8 cellular contexts compared by ENCODE assay signal in the genomic region with DNA sequence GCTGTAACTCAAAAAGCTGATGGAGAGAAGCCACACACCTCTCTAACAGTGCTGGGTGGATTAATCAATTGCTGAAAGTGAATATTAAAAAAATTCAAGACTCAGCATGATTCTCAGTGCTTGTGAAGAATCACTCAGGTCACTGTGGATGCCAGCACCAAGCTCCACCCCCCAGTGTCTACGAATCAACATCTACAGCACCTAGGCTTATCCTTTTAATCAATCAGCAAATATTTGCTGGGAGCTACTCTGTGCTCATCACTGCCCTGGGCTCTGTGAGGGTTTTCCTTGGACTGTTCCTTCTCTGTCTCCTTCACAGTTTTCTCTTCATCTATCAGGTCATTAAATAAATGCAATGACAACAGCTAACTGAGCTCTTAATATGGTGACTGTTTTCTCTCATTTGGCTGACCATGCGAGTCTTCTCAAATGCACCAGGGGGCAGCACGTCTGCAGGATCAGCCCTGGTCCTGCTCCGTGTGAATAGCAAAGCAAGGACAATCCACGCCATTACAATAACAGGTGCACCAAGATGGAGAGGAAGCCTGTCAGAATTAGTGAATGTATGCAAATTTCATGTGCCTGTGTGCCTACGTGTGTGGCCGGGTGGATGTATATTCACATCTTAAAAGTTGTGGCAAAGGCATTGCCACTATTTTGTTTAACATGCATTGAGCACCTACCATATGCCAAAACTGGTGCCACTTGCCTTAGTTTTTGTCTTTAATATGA. TPM values are rescaled to one million over a fixed set of nuclear protein-coding genes. Genes with fewer than 3 reads are reported as not detected.
A peak's percentile ranks its signal among the peaks of the same experiment; 100 is the strongest.
DNase-seq lines count a peak whose midpoint lies in the region; ATAC-seq lines count a peak whose summit lies in the region.

No MANE protein-coding gene starts in this region.

- no peaks in the 10 kb centered on the region for H3K36me3 ChIP-seq in neuronal stem cell (replicated peaks in 1 of 2; ENCODE audit: control insufficient read depth in 2 of 2, insufficient read depth in 2 of 2, low read length in 2 of 2)

- no peak overlapping the region for H3K4me3 ChIP-seq in neuronal stem cell (ENCODE audit: low read length in 2 of 2)

- no peak overlapping the region for H2BK12ac ChIP-seq in neuronal stem cell (ENCODE audit: low read length)

- no peaks in the 10 kb centered on the region for H3K4me1 ChIP-seq in neuronal stem cell (ENCODE audit: control insufficient read depth in 2 of 2, insufficient read depth in 1 of 2, low read depth in 1 of 2, low read length in 2 of 2)

- peak; percentile 82 for ATAC-seq in HG03432 (IDR thresholded peaks at IDR 0.05; ENCODE audit: unreplicated experiment)

- WGBS in neuronal stem cell (ENCODE audit: extremely low coverage in 2 of 2, insufficient read length in 2 of 2, insufficient replicate concordance in 1 of 2), 2 donors, result no CpG with 5 or more reads among the region's 7 CpGs

- H2AK5ac ChIP-seq in neuronal stem cell (ENCODE audit: low read depth, low read length), result no peak overlapping the region

- H3K79me1 ChIP-seq in neuronal stem cell (ENCODE audit: low read depth, low read length), result no peaks in the 10 kb centered on the region

- H4K8ac ChIP-seq in neuronal stem cell (ENCODE audit: low read depth, low read length), result no peak overlapping the region

- no peak overlapping the region for H4K91ac ChIP-seq in neuronal stem cell (ENCODE audit: low read depth, low read length, poor library complexity)

- no peak overlapping the region for H3K27ac ChIP-seq in neuronal stem cell (replicated peaks; ENCODE audit: low read length)

- no peak overlapping the region for H3K18ac ChIP-seq in neuronal stem cell (ENCODE audit: low read length)

- H3K9ac ChIP-seq in neuronal stem cell (ENCODE audit: low read depth, low read length, poor library complexity), result no peak overlapping the region

- H3K4ac ChIP-seq in neuronal stem cell (ENCODE audit: low read length), result no peak overlapping the region

- peaks cover 3 to 10% of the 10 kb centered on the region in 2 donors for H3K9me3 ChIP-seq in neuronal stem cell (replicated peaks in 1 of 2; ENCODE audit: control insufficient read depth in 2 of 2, insufficient read depth in 1 of 2, low read depth in 1 of 2, low read length in 2 of 2)

- H2BK15ac ChIP-seq in neuronal stem cell (ENCODE audit: low read length), result no peak overlapping the region

- H3K4me2 ChIP-seq in neuronal stem cell (ENCODE audit: insufficient read depth, low read length, poor library complexity, severe bottlenecking), result no peak overlapping the region

- no peak overlapping the region for H2BK120ac ChIP-seq in neuronal stem cell (ENCODE audit: low read depth, low read length)

- DNase-seq in COR-L47 (lab: John Stamatoyannopoulos, UW), result peak; percentile 79
- DNase-seq in GM19240 (ENCODE audit: insufficient read length, low spot score), result peak; percentile 30
- DNase-seq in NCI-H446 (lab: John Stamatoyannopoulos, UW), result peak; percentile 32 to 65
- peak; percentile 24 for DNase-seq in activated CD4-positive, alpha-beta T cell treated with anti-CD3 and anti-CD28 coated beads, Interleukin-2, amount 50 U/mL, for 1 hour
- peak; percentile 48 for DNase-seq in fibroblast of peridontal ligament (ENCODE audit: extremely low read depth)
- peak; percentile 43 for DNase-seq in neuronal stem cell (ENCODE audit: low spot score)
- no peak for DNase-seq in 8988T

- H3K14ac ChIP-seq in neuronal stem cell (ENCODE audit: low read length), result no peak overlapping the region

- peaks cover 0 to 2% (median 0%) of the 10 kb centered on the region in 3 experiments for H3K27me3 ChIP-seq in neuronal stem cell (ENCODE audit: control insufficient read depth in 3 of 3, insufficient read depth in 3 of 3, low read depth in 1 of 3, low read length in 3 of 3)

- H2AFZ ChIP-seq in neuronal stem cell (ENCODE audit: low read length), result no peak overlapping the region

- no peak overlapping the region for H3K23ac ChIP-seq in neuronal stem cell (ENCODE audit: low read depth, low read length, poor library complexity)

- no peak overlapping the region for H2BK5ac ChIP-seq in neuronal stem cell (ENCODE audit: low read length)

RNA-seq across cellular contexts. Expression of a gene that starts 14.6 kb away (rescaled TPM):
- 0.04 TPM for polyA plus RNA-seq in neuronal stem cell (2013, experiment 1 of 2)
- polyA plus RNA-seq in neuronal stem cell (2013, experiment 2 of 2), result 0.01 TPM
